21 cellular contexts compared by ENCODE assay signal in the genomic region with DNA sequence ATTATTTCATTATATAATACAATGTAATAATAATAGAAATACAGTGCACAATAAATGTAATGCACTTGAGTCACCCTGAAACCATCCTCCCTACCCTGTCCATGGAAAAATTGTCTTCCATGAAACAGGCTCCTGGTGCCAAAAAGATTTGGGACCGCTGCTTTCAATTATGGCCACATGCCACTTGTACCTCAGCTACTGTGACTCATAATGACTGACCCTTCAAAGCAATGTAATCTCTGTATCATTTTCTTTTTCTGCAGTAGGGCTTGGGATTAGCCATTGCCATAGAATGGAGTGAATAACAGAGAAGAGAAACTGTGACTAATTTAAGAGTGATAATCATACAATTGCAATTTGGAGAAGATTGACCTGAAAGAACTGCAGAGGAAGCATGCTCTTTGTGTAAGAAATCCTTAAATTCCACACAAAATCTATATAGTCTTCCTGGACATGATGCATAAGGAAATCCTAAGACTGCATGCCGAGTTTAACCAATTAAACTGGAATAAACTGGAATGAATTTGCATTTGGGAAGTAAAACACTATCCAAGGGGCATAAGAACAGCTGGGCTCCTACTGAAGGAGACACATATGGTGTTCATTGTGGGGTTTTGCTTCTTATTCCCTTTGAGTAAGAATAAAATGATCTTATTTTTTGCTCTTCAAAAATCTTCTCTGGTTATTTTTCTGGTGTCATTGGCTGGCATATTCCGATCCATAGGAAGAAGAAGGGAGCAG. TPM values are rescaled to one million over a fixed set of nuclear protein-coding genes. Genes with fewer than 3 reads are reported as not detected.
DNase-seq lines count a peak whose midpoint lies in the region; ATAC-seq and TF ChIP-seq lines count a peak whose summit lies in the region.
"Had no signal": no experiment of that assay in that cellular context is flagged by ENCODE, and none has a peak within 500 bp of the region (broad histone marks: within the 10 kb centered on the region; RNA-seq: fewer than 3 reads in every experiment).

No MANE protein-coding gene starts in this region.

- TF ChIP-seq CTCF in AG09309 (IDR thresholded peaks at IDR 0.05; ENCODE audit: control insufficient read depth, insufficient read depth, low read depth, low read length, missing control alignments) (no peak), HFFc6 (IDR thresholded peaks at IDR 0.05) (no peak)

- H3K4me1 ChIP-seq in adipocyte (ENCODE audit: control insufficient read depth, insufficient read depth, low read length), result peaks cover 9% of the 10 kb centered on the region
- H3K4me1 ChIP-seq: colonic mucosa, neural progenitor cell, testis had no signal

- no peak overlapping the region for H3K9ac ChIP-seq in adipocyte (ENCODE audit: low read length)
- H3K9ac ChIP-seq: neural progenitor cell had no signal

- no peak for ATAC-seq in HG03432 (IDR thresholded peaks at IDR 0.05; ENCODE audit: unreplicated experiment)
- ATAC-seq in GM19467 (IDR thresholded peaks at IDR 0.05; ENCODE audit: unreplicated experiment), result no peak
- ATAC-seq: activated CD4-positive, alpha-beta T cell treated with anti-CD3 and anti-CD28 coated beads for 36 hours; activated naive CD4-positive, alpha-beta T cell treated with anti-CD3 and anti-CD28 coated beads, Interleukin-2, amount 50 U/mL, for 72 hours; left lobe of liver; Panc1 had no signal

- no peaks in the 10 kb centered on the region; the same call in 1 of the 2 replicates for H3K27me3 Mint-ChIP-seq in HFFc6 (ENCODE audit: insufficient read depth)

- H3K27me3 ChIP-seq in adipocyte (replicated peaks; ENCODE audit: control insufficient read depth, insufficient read depth, low read length), result no peaks in the 10 kb centered on the region
- H3K27me3 ChIP-seq: colonic mucosa, neural progenitor cell, testis had no signal

- peaks cover 13% of the 10 kb centered on the region for H3K9me3 Mint-ChIP-seq in HFFc6

- peaks cover 27% of the 10 kb centered on the region for H3K36me3 Mint-ChIP-seq in HFFc6 (ENCODE audit: low read depth)
- H3K36me3 Mint-ChIP-seq: brain, neural progenitor cell had no signal

- DNase-seq in AG09309 (ENCODE audit: low read depth) (peak; percentile 66), HFFc6 (peak; percentile 93), adipocyte (ENCODE audit: low read depth) (peak; percentile 32), fibroblast of the conjunctiva (ENCODE audit: low read depth) (peak; percentile 30), Kasumi-1 (lab: John Stamatoyannopoulos, UW) (no peak), NCI-H2107 (lab: John Stamatoyannopoulos, UW) (no peak)
- DNase-seq: activated CD4-positive, alpha-beta T cell treated with anti-CD3 and anti-CD28 coated beads for 36 hours; colonic mucosa; COR-L47; H7; retina; stimulated activated CD4-positive, alpha-beta T cell treated with anti-CD3 and anti-CD28 coated beads, Interleukin-15, amount 100 ng/mL, for 24 hours; testis had no signal

- peaks cover 55% of the 10 kb centered on the region for H3K4me1 Mint-ChIP-seq in HFFc6 (ENCODE audit: low read depth)
- H3K4me1 Mint-ChIP-seq: activated CD4-positive, alpha-beta T cell treated with anti-CD3 and anti-CD28 coated beads for 36 hours; brain; neural progenitor cell had no signal

- peaks cover 4% of the 10 kb centered on the region for H3K9me3 ChIP-seq in adipocyte (ENCODE audit: control insufficient read depth, low read length)
- H3K9me3 ChIP-seq: colonic mucosa, testis had no signal

- H3K4me3 Mint-ChIP-seq in HFFc6, result peak overlapping the region; percentile 50
- H3K4me3 Mint-ChIP-seq: activated CD4-positive, alpha-beta T cell treated with anti-CD3 and anti-CD28 coated beads for 36 hours; activated T-helper 1 cell treated with anti-CD3 and anti-CD28 coated beads, Interleukin-12 subunit alpha, Interleukin-12 subunit beta, Interleukin-2, Interleukin-4 antibody, amounts not matched to agents 30 ng/mL and 10 ng/mL and 1 ng/mL, durations not matched to agents 14 hours and 24 hours and 36 hours; brain; neural progenitor cell had no signal

- H3K36me3 ChIP-seq in adipocyte (ENCODE audit: control insufficient read depth, insufficient read depth, low read length, severe bottlenecking), result no peaks in the 10 kb centered on the region
- H3K36me3 ChIP-seq: colonic mucosa, neural progenitor cell had no signal

- H3K4me3 ChIP-seq in AG09309 (ENCODE audit: control insufficient read depth, low read depth, low read length) (no peak overlapping the region), adipocyte (ENCODE audit: low read length) (no peak overlapping the region)
- H3K4me3 ChIP-seq: colonic mucosa, neural progenitor cell, testis had no signal

- peak overlapping the region; percentile 76 for H3K27ac Mint-ChIP-seq in HFFc6
- H3K27ac Mint-ChIP-seq: activated CD4-positive, alpha-beta T cell treated with anti-CD3 and anti-CD28 coated beads for 36 hours; activated naive CD4-positive, alpha-beta T cell treated with anti-CD3 and anti-CD28 coated beads, Interleukin-2, amount 50 U/mL, for 72 hours; activated T-helper 1 cell treated with anti-CD3 and anti-CD28 coated beads, Interleukin-12 subunit alpha, Interleukin-12 subunit beta, Interleukin-2, Interleukin-4 antibody, amounts not matched to agents 30 ng/mL and 10 ng/mL and 1 ng/mL, durations not matched to agents 14 hours and 24 hours and 36 hours; brain; neural progenitor cell had no signal

RNA-seq across cellular contexts. Expression of gene SLC7A1, which starts 59.5 kb away (rescaled TPM):
- 100 to 1,000 TPM; 134 to 174 (median 144) TPM for total RNA-seq in HFFc6 (2021; fragmentation: NEBNext Ultra II Directional; extraction: Animal tissue kit (Norgen Biotek cat#: 25700))

Comparison
In these comparisons a context has a peak if more than half of its experiments do, and no peak if none do; other contexts are left out.
1. DNase-seq: peak in AG09309 (single experiment), HFFc6 (single experiment), adipocyte (single experiment) and fibroblast of the conjunctiva (single experiment); none in Kasumi-1 (0 of 2) and NCI-H2107 (single experiment).